In the genomic region with DNA sequence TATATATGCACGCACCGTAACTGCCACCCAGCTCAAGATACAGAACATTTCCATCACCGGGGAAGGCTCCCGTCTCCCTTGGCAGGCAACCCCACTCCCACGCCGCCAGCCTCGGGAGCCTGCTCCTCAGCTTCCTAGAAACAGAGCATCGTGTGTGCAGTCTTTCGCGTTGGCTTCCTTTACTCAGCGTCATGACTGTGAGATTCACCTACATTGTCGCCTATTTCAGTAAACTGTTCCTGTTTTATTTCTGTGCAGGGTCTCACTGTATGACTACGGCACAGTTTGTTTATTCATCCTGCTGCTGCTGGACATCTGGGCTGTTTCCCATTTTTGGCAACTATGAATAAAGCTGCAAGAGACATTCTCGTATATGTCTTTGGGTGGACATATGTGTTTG, we compare ENCODE assay signal across 17 cellular contexts.
DNase-seq lines count a peak whose midpoint lies in the region; ATAC-seq and TF ChIP-seq lines count a peak whose summit lies in the region.
"Had no signal": no experiment of that assay in that cellular context is flagged by ENCODE, and none has a peak within 500 bp of the region (broad histone marks: within the 10 kb centered on the region; RNA-seq: fewer than 3 reads in every experiment).

No MANE protein-coding gene starts in this region.

- H3K4ac ChIP-seq in IMR-90 (ENCODE audit: low read depth, low read length), result peak overlapping the region; percentile 38; the same call in 1 of the 2 replicates

- H3K4me3 ChIP-seq in IMR-90 (ENCODE audit: insufficient read depth, low read depth, low read length) (peak overlapping the region; percentile 1; the same call in 1 of the 2 replicates), fibroblast of pulmonary artery (replicated peaks; ENCODE audit: low read depth, low read length) (no peak overlapping the region)
- H3K4me3 ChIP-seq: colonic mucosa, GM12878, lung, right atrium auricular region had no signal

- no peaks in the 10 kb centered on the region for H3K27me3 ChIP-seq in IMR-90 (ENCODE audit: control insufficient read depth, insufficient read depth, low read length)
- H3K27me3 ChIP-seq: colonic mucosa, right atrium auricular region had no signal

- H3K9ac ChIP-seq in IMR-90 (ENCODE audit: low read depth, low read length), result no peak overlapping the region

- H3K27ac ChIP-seq in IMR-90 (ENCODE audit: insufficient read depth, low read length), result peak overlapping the region; percentile 13; the same call in 1 of the 2 replicates
- H3K27ac ChIP-seq: colonic mucosa, right atrium auricular region had no signal

- TF ChIP-seq RAD21 in IMR-90 (IDR thresholded peaks at IDR 0.05; ENCODE audit: low read length), result no peak

- no peak overlapping the region; the same call in 2 of the 3 replicates for H2BK15ac ChIP-seq in IMR-90 (ENCODE audit: low read depth, low read length)

- 15% methylated on average over 12 of the region's 14 CpGs; no CpG with 5 or more reads in 1 of the 2 experiments for WGBS in IMR-90 (ENCODE audit: extremely low coverage in 2 of 2, insufficient read length in 1 of 2), 2 experiments

- peaks cover 17% of the 10 kb centered on the region for H3K36me3 ChIP-seq in IMR-90 (ENCODE audit: control insufficient read depth, insufficient read depth, low read length)
- H3K36me3 ChIP-seq: colonic mucosa had no signal

- intact Hi-C loops in IMR-90 (cut with micrococcal nuclease) (no loop called here), left cardiac atrium (cut with DNase I) (loop anchor here in 1 of 2 donors (2.0 kb wide), 1 partner anchor 33 kb away; no protein-coding TSS in a partner anchor), cardiac septum (cut with DNase I) (no loop called here)

- no peak for TF ChIP-seq POLR2A in IMR-90 (IDR thresholded peaks at IDR 0.05; ENCODE audit: low read depth, low read length)

- DNase-seq in Ammon's horn (ENCODE audit: low spot score) (peak; percentile 54), IMR-90 (peak; percentile 72), fibroblast of pulmonary artery (ENCODE audit: low read depth) (peak; percentile 38), occipital lobe (lab: John Stamatoyannopoulos, UW) (peak; percentile 60), left cardiac atrium (no peak), cardiac septum (ENCODE audit: low spot score) (no peak), HuH-7 (ENCODE audit: low spot score) (no peak)
- DNase-seq: activated CD4-positive, alpha-beta T cell treated with anti-CD3 and anti-CD28 coated beads, Interleukin-2, amount 50 U/mL, for 1 hour; activated T-cell treated with anti-CD3 and anti-CD28 coated beads, Interleukin-2, amount 50 U/mL, for 72 hours; colonic mucosa; GDM1; naive B cell; NCI-H1694 treated with DMSO at 0.1 percent for 48 hours had no signal

- peaks cover 21% of the 10 kb centered on the region for H3K9me1 ChIP-seq in IMR-90 (ENCODE audit: insufficient read depth, low read length)

- H3K4me2 ChIP-seq in IMR-90 (ENCODE audit: low read depth, low read length), result peak overlapping the region; percentile 81

- H4K8ac ChIP-seq in IMR-90 (ENCODE audit: low read depth in 2 of 2, low read length in 2 of 2), result peak overlapping the region in 1 of 2 experiments; percentile 32; a peak in 1 of 4 replicates

- H3K14ac ChIP-seq in IMR-90 (replicated peaks; ENCODE audit: low read depth, low read length), result 0 out of 2 replicates have a peak overlapping the region, but pooled peaks have one; percentile 5

- 0 out of 2 replicates have a peak overlapping the region, but pooled peaks have one; percentile 4 for H3K23ac ChIP-seq in IMR-90 (ENCODE audit: low read depth, low read length)

- H3K4me1 ChIP-seq in IMR-90 (ENCODE audit: control insufficient read depth, insufficient read depth, low read length), result peaks cover 16% of the 10 kb centered on the region
- H3K4me1 ChIP-seq: colonic mucosa had no signal

- ATAC-seq in IMR-90 (ENCODE audit: low read depth) (peak; percentile 66), HG02763 (IDR thresholded peaks at IDR 0.05; ENCODE audit: unreplicated experiment) (no peak), left cardiac atrium (no peak)
- ATAC-seq: activated T-cell treated with anti-CD3 and anti-CD28 coated beads, Interleukin-2, amount 50 U/mL, for 72 hours; GM12878 had no signal

- H2AK5ac ChIP-seq in IMR-90 (ENCODE audit: low read depth, low read length), result no peak overlapping the region

- POLR2A ChIA-PET in IMR-90 (lab: Charles Lee; ENCODE audit: unreplicated experiment), result interaction anchor here (0.6 kb wide), 1 partner anchor 674 kb away, joined by 6 read pairs; no protein-coding TSS in a partner anchor

- no peak overlapping the region for H2AK9ac ChIP-seq in IMR-90 (replicated peaks; ENCODE audit: low read depth, low read length, poor library complexity)

- no peak overlapping the region for H4K91ac ChIP-seq in IMR-90 (ENCODE audit: insufficient read depth, low read depth, low read length)

- CTCF ChIA-PET in IMR-90 (lab: Yijun Ruan, JAX), result interaction anchor here (0.5 kb wide), 1 partner anchor 601 kb away, joined by 3 read pairs; no protein-coding TSS in a partner anchor

- H3K56ac ChIP-seq in IMR-90 (ENCODE audit: extremely low read depth, insufficient read depth, low read length), result no peak overlapping the region

- peak overlapping the region; percentile 43 for H2BK5ac ChIP-seq in IMR-90 (ENCODE audit: low read depth, low read length, poor library complexity, severe bottlenecking)

- peak overlapping the region; percentile 4 for H2AFZ ChIP-seq in IMR-90 (replicated peaks; ENCODE audit: low read length, poor library complexity)

- in situ Hi-C loops in IMR-90 (cut with MboI; ENCODE audit: low sequenced_read_pairs), result no loop called here

- no peak overlapping the region for H3K18ac ChIP-seq in IMR-90 (ENCODE audit: low read depth, low read length)

- no TSS peak for BruUV-seq in IMR-90 (replicated peaks; lab: Mats Ljungman, UMichigan)

- H2BK20ac ChIP-seq in IMR-90 (ENCODE audit: low read depth, low read length), result 0 out of 2 replicates have a peak overlapping the region, but pooled peaks have one; percentile 0

- 0 out of 2 replicates have a peak overlapping the region, but pooled peaks have one; percentile 15 for H2BK120ac ChIP-seq in IMR-90 (ENCODE audit: low read depth, low read length)

- peaks cover 11 to 34% of the 10 kb centered on the region in 2 experiments; a peak in 3 of 4 replicates for H3K79me1 ChIP-seq in IMR-90 (ENCODE audit: low read depth in 1 of 2, low read length in 2 of 2)

- H4K5ac ChIP-seq in IMR-90 (ENCODE audit: low read depth, low read length), result 0 out of 2 replicates have a peak overlapping the region, but pooled peaks have one; percentile 7

- H3K9me3 ChIP-seq in IMR-90 (ENCODE audit: control insufficient read depth, insufficient read depth, low read length), result no peaks in the 10 kb centered on the region
- H3K9me3 ChIP-seq: colonic mucosa, right atrium auricular region had no signal

- dilution Hi-C loops in IMR-90 (cut with HindIII; ENCODE audit: low sequenced_read_pairs, unreplicated experiment), result no loop called here

- no peak for TF ChIP-seq CTCF in IMR-90 (conservative IDR thresholded peaks at IDR 0.05; ENCODE audit: low read depth, low read length)
- TF ChIP-seq CTCF in fibroblast of pulmonary artery (IDR thresholded peaks at IDR 0.05; ENCODE audit: low read length, missing control alignments), result no peak

- peaks cover under 1% of the 10 kb centered on the region; the same call in 1 of the 2 replicates for H4K20me1 ChIP-seq in IMR-90 (ENCODE audit: insufficient read depth, low read length)

TF ChIP-seq in IMR-90, 13 proteins besides CTCF, POLR2A, EP300 and RAD21:
- TF ChIP-seq MAZ (IDR thresholded peaks at IDR 0.05; ENCODE audit: borderline replicate concordance, low read depth, low read length) (no peak), CEBPB (IDR thresholded peaks at IDR 0.05; ENCODE audit: low read depth, low read length) (no peak), CHD1 (IDR thresholded peaks at IDR 0.05; ENCODE audit: low read depth, low read length) (no peak), NFE2L2 (IDR thresholded peaks at IDR 0.05; ENCODE audit: low read depth, low read length) (no peak), RFX5 (IDR thresholded peaks at IDR 0.05; ENCODE audit: low read depth, low read length) (no peak)

Comparison
In these comparisons a context has a peak if more than half of its experiments do, and no peak if none do; other contexts are left out.
1. DNase-seq: peak in Ammon's horn (single experiment), IMR-90 (single experiment), fibroblast of pulmonary artery (single experiment) and occipital lobe (single experiment); none in left cardiac atrium (single experiment), cardiac septum (single experiment) and HuH-7 (single experiment).